In the genomic region with DNA sequence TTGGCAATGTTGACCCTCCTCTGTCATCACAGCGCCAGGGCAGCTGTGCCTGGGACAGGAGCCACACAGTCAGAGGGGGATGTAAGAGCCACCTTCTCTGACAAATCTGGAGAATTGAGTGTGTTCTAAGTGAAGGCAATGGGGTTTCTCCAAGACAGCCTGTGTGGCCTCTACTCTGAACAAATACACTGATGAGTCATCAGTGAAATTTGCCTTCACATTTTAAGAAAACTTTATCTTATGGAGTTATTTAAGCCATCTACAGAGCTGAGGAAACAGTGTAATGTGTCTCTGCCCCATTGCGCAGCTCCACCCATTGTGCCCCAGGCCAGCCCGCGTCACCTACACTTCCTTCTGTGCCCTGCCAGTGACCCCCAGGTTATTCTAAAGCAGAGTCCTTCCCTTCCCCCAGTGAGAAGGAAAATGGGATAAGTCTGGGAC, we compare ENCODE assay signal across 11 cellular contexts. TPM values are rescaled to one million over a fixed set of nuclear protein-coding genes. Genes with fewer than 3 reads are reported as not detected.
DNase-seq lines count a peak whose midpoint lies in the region; ATAC-seq and TF ChIP-seq lines count a peak whose summit lies in the region.
"Had no signal": no experiment of that assay in that cellular context is flagged by ENCODE, and none has a peak within 500 bp of the region (broad histone marks: within the 10 kb centered on the region; RNA-seq: fewer than 3 reads in every experiment).

No MANE protein-coding gene starts in this region.

- no peak overlapping the region for H2AFZ ChIP-seq in PC-9
- no peak overlapping the region for H2AFZ ChIP-seq in trophoblast cell (ENCODE audit: insufficient read depth, low read length, poor library complexity)

- ATAC-seq in GM19023 (IDR thresholded peaks at IDR 0.05; ENCODE audit: unreplicated experiment) = no peak
- ATAC-seq: GM12878 had no signal

- no peak overlapping the region for H3K14ac ChIP-seq in trophoblast cell (ENCODE audit: low read length)

- intact Hi-C loops in PC-9 (cut with micrococcal nuclease; ENCODE audit: unreplicated experiment) = loop anchor here (1.0 to 5.0 kb wide), 4 partner anchors 31 to 700 kb away; no protein-coding TSS in a partner anchor
- intact Hi-C loops in esophagus muscularis mucosa (cut with DNase I) = loop anchor here (2.0 to 10.0 kb wide), 4 partner anchors 31 to 537 kb away; a partner anchor contains a TSS

- peaks cover 3% of the 10 kb centered on the region for H3K9me3 Mint-ChIP-seq in progenitor cell of endocrine pancreas (ENCODE audit: low read depth)

- H3K4me3 ChIP-seq in PC-9 (no peak overlapping the region), esophagus muscularis mucosa (no peak overlapping the region), trophoblast cell (ENCODE audit: low read depth, low read length) (no peak overlapping the region)
- H3K4me3 ChIP-seq: GM12878, upper lobe of left lung had no signal

- H3K79me1 ChIP-seq in trophoblast cell (ENCODE audit: low read length) = no peaks in the 10 kb centered on the region

- peaks cover 4% of the 10 kb centered on the region for H3K36me3 Mint-ChIP-seq in progenitor cell of endocrine pancreas (ENCODE audit: insufficient read depth)

- H3K23ac ChIP-seq in trophoblast cell (ENCODE audit: low read length) = no peak overlapping the region

- H3F3A ChIP-seq in PC-9 (ENCODE audit: insufficient read depth, low read depth) = peaks cover 20% of the 10 kb centered on the region

- no peaks in the 10 kb centered on the region for H3K27me3 Mint-ChIP-seq in progenitor cell of endocrine pancreas

- H2AK5ac ChIP-seq in trophoblast cell (ENCODE audit: low read length) = no peak overlapping the region

- TF ChIP-seq CTCF in PC-9 (conservative IDR thresholded peaks at IDR 0.05) = no peak
- TF ChIP-seq CTCF in esophagus muscularis mucosa (IDR thresholded peaks at IDR 0.05) = no peak
- no peak for TF ChIP-seq CTCF in progenitor cell of endocrine pancreas (IDR thresholded peaks at IDR 0.05; ENCODE audit: unreplicated experiment)

- no peak overlapping the region for H2BK5ac ChIP-seq in trophoblast cell (ENCODE audit: low read depth, low read length, poor library complexity)

- no peak overlapping the region for H4K91ac ChIP-seq in trophoblast cell (ENCODE audit: low read depth, low read length)

- POLR2A ChIA-PET in PC-9 (lab: Charles Lee; ENCODE audit: unreplicated experiment) = interaction anchor here (0.5 to 1.4 kb wide), 7 partner anchors 17 to 776 kb away, joined by 3 to 35 read pairs (median 4); a partner anchor contains a TSS
- POLR2A ChIA-PET in HEK293T (lab: Yijun Ruan, JAX) = no interaction called here

- no peak overlapping the region for H3K27ac Mint-ChIP-seq in progenitor cell of endocrine pancreas

- H3K18ac ChIP-seq in trophoblast cell (ENCODE audit: low read length) = no peak overlapping the region

- no peak overlapping the region for H3K4ac ChIP-seq in trophoblast cell (ENCODE audit: low read depth, low read length)

- no peak overlapping the region for H4K8ac ChIP-seq in trophoblast cell (ENCODE audit: low read depth, low read length)

- TF ChIP-seq POLR2A in esophagus muscularis mucosa (IDR thresholded peaks at IDR 0.05; ENCODE audit: low read depth) = no peak

- DNase-seq in ELR (ENCODE audit: low read depth) (peak; percentile 79), PC-9 (peak; percentile 88 to 94), esophagus muscularis mucosa (ENCODE audit: extremely low spot score) (peak; percentile 64), trophoblast cell (peak; percentile 57 to 77), HEK293T (ENCODE audit: extremely low spot score) (no peak), progenitor cell of endocrine pancreas (ENCODE audit: low spot score, unreplicated experiment) (no peak)
- DNase-seq in activated CD4-positive, alpha-beta T cell treated with anti-CD3 and anti-CD28 coated beads for 1 hour = no peak
- DNase-seq: activated CD4-positive, CD25-positive, alpha-beta regulatory T cell had no signal

- peak overlapping the region; percentile 88 for H3K27ac ChIP-seq in PC-9
- H3K27ac ChIP-seq in esophagus muscularis mucosa (replicated peaks in 1 of 4) = peak overlapping the region; percentile 4 to 42 (median 30)
- no peak overlapping the region for H3K27ac ChIP-seq in trophoblast cell (ENCODE audit: low read depth, low read length)

- WGBS in esophagus muscularis mucosa = 60% methylated on average over 4 of the region's 4 CpGs
- WGBS in trophoblast cell (ENCODE audit: extremely low coverage, insufficient coverage, insufficient read length) = no CpG with 5 or more reads among the region's 4 CpGs

- no TSS peak for BruUV-seq in PC-9 (replicated peaks; lab: Mats Ljungman, UMichigan)

- H3K9me2 ChIP-seq in PC-9 (ENCODE audit: insufficient read depth) = no peaks in the 10 kb centered on the region

- peaks cover 16% of the 10 kb centered on the region for H3K4me1 Mint-ChIP-seq in progenitor cell of endocrine pancreas (ENCODE audit: low read depth)

- H4K12ac ChIP-seq in trophoblast cell (ENCODE audit: low read depth, low read length) = no peak overlapping the region

- no peak overlapping the region for H2BK12ac ChIP-seq in trophoblast cell (ENCODE audit: low read length)

- CTCF ChIA-PET in PC-9 (lab: Charles Lee) (interaction anchor here (0.6 to 1.9 kb wide), 4 partner anchors 26 to 244 kb away, joined by 3 to 7 read pairs (median 4); no protein-coding TSS in a partner anchor), HEK293T (lab: Yijun Ruan, JAX) (interaction anchor here (1.5 kb wide), 1 partner anchor 33 kb away, joined by 4 read pairs; no protein-coding TSS in a partner anchor)

- H4K20me1 ChIP-seq in PC-9 (ENCODE audit: insufficient read depth) = no peaks in the 10 kb centered on the region

- no peak overlapping the region for H3K4me3 Mint-ChIP-seq in progenitor cell of endocrine pancreas (ENCODE audit: low read depth)

- H3K79me2 ChIP-seq in PC-9 (ENCODE audit: low read depth) (no peaks in the 10 kb centered on the region), trophoblast cell (ENCODE audit: control insufficient read depth, insufficient read depth, low read length, poor library complexity) (no peaks in the 10 kb centered on the region)

- no peak for TF ChIP-seq EP300 in esophagus muscularis mucosa (IDR thresholded peaks at IDR 0.05)

- H3K9me3 ChIP-seq in PC-9 (ENCODE audit: insufficient read depth, low read depth) = no peaks in the 10 kb centered on the region
- H3K9me3 ChIP-seq in esophagus muscularis mucosa = no peaks in the 10 kb centered on the region
- H3K9me3 ChIP-seq in trophoblast cell (ENCODE audit: insufficient read depth, low read depth, low read length) = peaks cover 6% of the 10 kb centered on the region
- H3K9me3 ChIP-seq: upper lobe of left lung had no signal

- no peak overlapping the region for H2BK120ac ChIP-seq in trophoblast cell (ENCODE audit: insufficient read depth, low read length, poor library complexity)

- H3K27me3 ChIP-seq in PC-9 (ENCODE audit: insufficient read depth, low read depth) (no peaks in the 10 kb centered on the region), esophagus muscularis mucosa (no peaks in the 10 kb centered on the region), trophoblast cell (ENCODE audit: insufficient read depth, low read length) (no peaks in the 10 kb centered on the region)
- H3K27me3 ChIP-seq: upper lobe of left lung had no signal

- H3K36me3 ChIP-seq in PC-9 (ENCODE audit: low read depth) = no peaks in the 10 kb centered on the region
- peaks cover 0 to 29% (median 15%) of the 10 kb centered on the region in 4 donors for H3K36me3 ChIP-seq in esophagus muscularis mucosa
- H3K36me3 ChIP-seq in trophoblast cell (ENCODE audit: control insufficient read depth in 1 of 2, insufficient read depth in 2 of 2, low read length in 2 of 2) = no peaks in the 10 kb centered on the region

- H3K4me1 ChIP-seq in PC-9 (replicated peaks; ENCODE audit: insufficient read depth) (peaks cover 41% of the 10 kb centered on the region), esophagus muscularis mucosa (peaks cover 8 to 47% (median 28%) of the 10 kb centered on the region in 4 donors), trophoblast cell (ENCODE audit: control insufficient read depth in 1 of 2, insufficient read depth in 2 of 2, low read length in 2 of 2) (peaks cover 0 to 2% of the 10 kb centered on the region in 2 experiments)

- no peak overlapping the region for H3K9ac ChIP-seq in trophoblast cell (ENCODE audit: low read length)

- H3K4me2 ChIP-seq in PC-9 = peak overlapping the region; percentile 45
- H3K4me2 ChIP-seq in trophoblast cell (ENCODE audit: low read length) = no peak overlapping the region

TF ChIP-seq in HEK293T, 16 proteins besides CTCF, POLR2A, EP300 and RAD21:
- TF ChIP-seq ELF4 (IDR thresholded peaks at IDR 0.05) (no peak), HDGF (IDR thresholded peaks at IDR 0.05; ENCODE audit: borderline replicate concordance) (no peak), CTBP1 (IDR thresholded peaks at IDR 0.05; ENCODE audit: borderline replicate concordance) (no peak), SP1 (IDR thresholded peaks at IDR 0.05) (no peak), FOXM1 (IDR thresholded peaks at IDR 0.05; ENCODE audit: borderline replicate concordance) (no peak), LEF1 (IDR thresholded peaks at IDR 0.05; ENCODE audit: borderline replicate concordance) (no peak), FOXK2 (IDR thresholded peaks at IDR 0.05) (no peak), TARDBP (IDR thresholded peaks at IDR 0.05) (no peak), ARNT (IDR thresholded peaks at IDR 0.05) (no peak), BHLHE40 (IDR thresholded peaks at IDR 0.05; ENCODE audit: borderline replicate concordance) (no peak), ZNF384 (IDR thresholded peaks at IDR 0.05) (no peak)
TF ChIP-seq in HEK293T: peak in this region for 0.

RNA-seq across cellular contexts. Expression of a gene that starts 21.6 kb away (rescaled TPM):
- total RNA-seq in PC-9 (2021) (1.9 and 2.0 TPM in 2 replicates), esophagus muscularis mucosa (10 to 100 TPM; 16.5 to 21.0 (median 18.0) TPM), progenitor cell of endocrine pancreas (7.4 and 10.0 TPM in 2 replicates)
- polyA plus RNA-seq in trophoblast cell (2013) = 0.31 and 0.42 TPM in 2 replicates
- total RNA-seq: GM12878 had no signal
- polyA plus RNA-seq: GM12878 had no signal

Comparison
In these comparisons a context has a peak if more than half of its experiments do, and no peak if none do; other contexts are left out.
1. DNase-seq: peak in ELR (single experiment), PC-9 (2 of 2), esophagus muscularis mucosa (single experiment) and trophoblast cell (2 of 2); none in HEK293T (single experiment), activated CD4-positive, alpha-beta T cell treated with anti-CD3 and anti-CD28 coated beads for 1 hour (single experiment) and progenitor cell of endocrine pancreas (single experiment).